Comparison of ENCODE assay signal across 8 cellular contexts in genomic region chr3:167734498-167735232, GRCh38. TPM values are rescaled to one million over a fixed set of nuclear protein-coding genes. Genes with fewer than 3 reads are reported as not detected.
DNase-seq lines count a peak whose midpoint lies in the region; ATAC-seq and TF ChIP-seq lines count a peak whose summit lies in the region.

Gene PDCD10, minus strand, starts transcription at chr3:167734892. Its CDS starts 14,735 bp downstream, at chr3:167720157.

- intact Hi-C loops in PC-9 (cut with micrococcal nuclease; ENCODE audit: unreplicated experiment) = loop anchor here (1.0 to 5.0 kb wide), 2 partner anchors 327 to 361 kb away; partner anchors contain the start of gene GOLIM4

- 0 out of 2 replicates have a peak, but pooled peaks cover 4% of the 10 kb centered on the region for H3K36me3 ChIP-seq in PC-9 (ENCODE audit: low read depth)

- POLR2A ChIA-PET in PC-9 (lab: Charles Lee; ENCODE audit: unreplicated experiment) = interaction anchor here (0.6 kb wide), 1 partner anchor 9 kb away, joined by 3 read pairs; no protein-coding TSS in a partner anchor

- TF ChIP-seq POLR2A in erythroblast (IDR thresholded peaks at IDR 0.05; ENCODE audit: low read length) = peak; percentile 82

- H3K4me3 ChIP-seq in PC-9 = peak within 1 kb of the TSS; percentile 87

- no peak for TF ChIP-seq CTCF in PC-9 (conservative IDR thresholded peaks at IDR 0.05)

- DNase-seq in DMS79 (lab: John Stamatoyannopoulos, UW) = peak; percentile 98
- DNase-seq in KBM-7 = peak; percentile 99
- peak; percentile 99 for DNase-seq in PC-9
- peak; percentile 95 for DNase-seq in activated T-cell treated with anti-CD3 and anti-CD28 coated beads, Interleukin-2, amount 50 U/mL, for 1 hour
- peak; percentile 98 for DNase-seq in erythroblast (lab: John Stamatoyannopoulos, UW)
- DNase-seq in mucosa of gallbladder (ENCODE audit: low spot score) = peak; percentile 99
- peak; percentile 91 to 92 for DNase-seq in stimulated activated CD8-positive, alpha-beta memory T cell treated with anti-CD3 and anti-CD28 coated beads, Interleukin-4, amount 100 ng/mL, for 4 hours (ENCODE audit: low read depth in 2 of 2, low spot score in 1 of 2)

- no peaks in the 10 kb centered on the region for H3K27me3 ChIP-seq in PC-9 (ENCODE audit: insufficient read depth, low read depth)

- H3K4me1 ChIP-seq in PC-9 (replicated peaks; ENCODE audit: insufficient read depth) = peaks cover 29% of the 10 kb centered on the region

- peaks cover 29% of the 10 kb centered on the region for H4K20me1 ChIP-seq in PC-9 (ENCODE audit: insufficient read depth)

- CTCF ChIA-PET in PC-9 (lab: Charles Lee) = no interaction called here

- H3K9me3 ChIP-seq in PC-9 (ENCODE audit: insufficient read depth, low read depth) = no peaks in the 10 kb centered on the region

- H3K4me2 ChIP-seq in PC-9 = peak within 1 kb of the TSS; percentile 89

- peak within 1 kb of the TSS; percentile 70 for H3K27ac ChIP-seq in PC-9

- peak; percentile 88 for ATAC-seq in GM21723 (IDR thresholded peaks at IDR 0.05; ENCODE audit: unreplicated experiment)

- peaks cover 47% of the 10 kb centered on the region for H3K79me2 ChIP-seq in PC-9 (ENCODE audit: low read depth)

- in situ Hi-C loops in KBM-7 (cut with MboI; ENCODE audit: low pct_unique_long_range_greater_than_20kb, low sequenced_read_pairs) = no loop called here

- BruUV-seq in PC-9 (replicated peaks; lab: Mats Ljungman, UMichigan) = no TSS peak

- H3F3A ChIP-seq in PC-9 (ENCODE audit: insufficient read depth, low read depth) = peaks cover 11% of the 10 kb centered on the region; the same call in 1 of the 2 replicates

- no peaks in the 10 kb centered on the region for H3K9me2 ChIP-seq in PC-9 (ENCODE audit: insufficient read depth)

- H2AFZ ChIP-seq in PC-9 = peak within 1 kb of the TSS; percentile 98

RNA-seq across cellular contexts. Expression of gene PDCD10, which starts in this region (rescaled TPM):
- total RNA-seq in PC-9 (2021) (79.5 and 84.6 TPM in 2 replicates), mucosa of gallbladder (33.5 TPM)

Comparison
In these comparisons a context has a peak if more than half of its experiments do, and no peak if none do; other contexts are left out.
1. Peak in every context shown above with its lines: DNase-seq, ATAC-seq, H3K4me3 ChIP-seq and H3K27ac ChIP-seq.